16 cellular contexts compared by ENCODE assay signal in genomic region chr9:98732801-98733200, GRCh38. TPM values are rescaled to one million over a fixed set of nuclear protein-coding genes. Genes with fewer than 3 reads are reported as not detected.
"Had no signal": no experiment of that assay in that cellular context is flagged by ENCODE, and none has a peak within 500 bp of the region (broad histone marks: within the 10 kb centered on the region; RNA-seq: fewer than 3 reads in every experiment).

No MANE protein-coding gene starts in this region.

- H3K9me3 ChIP-seq: colonic mucosa, pancreas, suprapubic skin, thyroid gland had no signal

- H3K36me3 ChIP-seq: colonic mucosa had no signal

- H3K27me3 ChIP-seq: colonic mucosa, heart left ventricle, pancreas, suprapubic skin, thyroid gland had no signal

- ATAC-seq: heart left ventricle; naive thymus-derived CD4-positive, alpha-beta T cell; pancreas; right cardiac atrium; stimulated activated naive CD8-positive, alpha-beta T cell treated with anti-CD3 and anti-CD28 coated beads, Interleukin-15, Interleukin-2, amounts not matched to agents 100 U/mL and 50 U/mL, for 24 hours had no signal

- H3K4me1 ChIP-seq: colonic mucosa, pancreas, suprapubic skin, thyroid gland had no signal

- H3K27ac ChIP-seq: colonic mucosa, heart left ventricle, pancreas, suprapubic skin, thyroid gland had no signal

- H3K4me3 ChIP-seq: colonic mucosa, heart left ventricle, pancreas, suprapubic skin, thyroid gland had no signal

- DNase-seq: colonic mucosa; dermis blood vessel endothelial cell; erythroblast; heart left ventricle; hippocampal formation; kidney glomerular epithelial cell; naive thymus-derived CD4-positive, alpha-beta T cell; nucleus accumbens; pancreas; right cardiac atrium; small intestine; stimulated activated CD4-positive, alpha-beta T cell treated with anti-CD3 and anti-CD28 coated beads, Interleukin-12 subunit alpha, Interleukin-12 subunit beta, amount 100 ng/mL, for 4 hours; stimulated activated naive CD8-positive, alpha-beta T cell treated with anti-CD3 and anti-CD28 coated beads, Interleukin-15, Interleukin-2, amounts not matched to agents 100 U/mL and 50 U/mL, for 24 hours; thyroid gland had no signal

RNA-seq across cellular contexts. Expression of gene GABBR2, which starts 24.1 kb away (rescaled TPM):
- total RNA-seq: mesenteric fat pad; naive thymus-derived CD4-positive, alpha-beta T cell; right cardiac atrium had no signal
- polyA plus RNA-seq: naive thymus-derived CD4-positive, alpha-beta T cell; right cardiac atrium had no signal
